Comparison of ENCODE assay signal across 11 cellular contexts in the genomic region with DNA sequence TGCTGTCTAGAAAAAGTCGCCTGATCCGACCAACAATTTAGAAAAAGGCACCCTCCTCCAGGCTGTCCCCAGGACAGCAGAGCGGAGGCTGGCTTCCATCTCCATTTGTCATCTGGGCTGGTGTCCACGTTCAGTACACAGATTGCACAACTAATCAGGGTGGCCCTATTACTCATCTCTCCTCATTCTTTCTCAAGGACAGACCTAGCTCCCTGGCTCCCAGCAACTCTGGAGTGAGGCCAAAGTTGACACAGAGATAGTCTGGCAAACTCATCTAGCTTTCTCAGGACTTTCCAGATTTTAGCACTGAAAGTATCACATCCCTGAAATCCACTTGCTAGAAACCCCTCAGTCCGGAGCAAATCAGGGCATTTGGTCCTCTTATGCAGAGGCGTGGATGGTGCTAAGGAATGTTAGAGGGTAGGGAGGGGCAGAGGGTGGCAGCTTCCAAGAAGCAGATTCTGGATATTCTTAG.
DNase-seq lines count a peak whose midpoint lies in the region; ATAC-seq and TF ChIP-seq lines count a peak whose summit lies in the region.
"Had no signal": no experiment of that assay in that cellular context is flagged by ENCODE, and none has a peak within 500 bp of the region (broad histone marks: within the 10 kb centered on the region; RNA-seq: fewer than 3 reads in every experiment).

No MANE protein-coding gene starts in this region.

- no peak overlapping the region for H3K4me3 Mint-ChIP-seq in activated CD8-positive, alpha-beta memory T cell treated with anti-CD3 and anti-CD28 coated beads, Interleukin-2, amount 10 ng/mL, durations not matched to agents 7 days and 5 days
- H3K4me3 Mint-ChIP-seq: activated CD4-positive, alpha-beta T cell treated with anti-CD3 and anti-CD28 coated beads, Interleukin-2, amount 10 ng/mL, durations not matched to agents 24 days and 14 days had no signal

- H3K27me3 Mint-ChIP-seq in activated CD8-positive, alpha-beta memory T cell treated with anti-CD3 and anti-CD28 coated beads, Interleukin-2, amount 10 ng/mL, durations not matched to agents 7 days and 5 days, result peaks cover 5% of the 10 kb centered on the region
- H3K27me3 Mint-ChIP-seq: activated CD4-positive, alpha-beta T cell treated with anti-CD3 and anti-CD28 coated beads, Interleukin-2, amount 10 ng/mL, durations not matched to agents 24 days and 14 days had no signal

- no peaks in the 10 kb centered on the region for H3K27me3 ChIP-seq in SJSA1 (replicated peaks)
- no peaks in the 10 kb centered on the region for H3K27me3 ChIP-seq in heart left ventricle
- no peaks in the 10 kb centered on the region for H3K27me3 ChIP-seq in sigmoid colon
- H3K27me3 ChIP-seq in HAP-1 (ENCODE audit: low read depth), result no peaks in the 10 kb centered on the region

- 36 to 57% (median 53%) methylated on average over 6 of the region's 6 CpGs for WGBS in heart left ventricle, 4 donors
- 75 to 81% methylated on average over 6 of the region's 6 CpGs for WGBS in sigmoid colon, 2 donors

- no peaks in the 10 kb centered on the region for H3K9me3 Mint-ChIP-seq in activated CD8-positive, alpha-beta memory T cell treated with anti-CD3 and anti-CD28 coated beads, Interleukin-2, amount 10 ng/mL, durations not matched to agents 7 days and 5 days (ENCODE audit: low read depth)

- TF ChIP-seq CTCF in heart left ventricle (IDR thresholded peaks at IDR 0.05), result no peak
- no peak for TF ChIP-seq CTCF in sigmoid colon (IDR thresholded peaks at IDR 0.05)

- intact Hi-C loops in heart left ventricle (cut with DNase I), result no loop called here
- intact Hi-C loops in sigmoid colon (cut with DNase I), result no loop called here

- ATAC-seq in heart left ventricle, result peak; percentile 88 to 100 (median 96)
- ATAC-seq in activated CD8-positive, alpha-beta memory T cell treated with anti-CD3 and anti-CD28 coated beads, Interleukin-2, amount 10 ng/mL, durations not matched to agents 7 days and 5 days, result no peak

- in situ Hi-C loops in HAP-1 (cut with MboI; ENCODE audit: low sequenced_read_pairs), result no loop called here

- H3K36me3 ChIP-seq in SJSA1, result no peaks in the 10 kb centered on the region
- H3K36me3 ChIP-seq in heart left ventricle, result no peaks in the 10 kb centered on the region
- H3K36me3 ChIP-seq in sigmoid colon, result no peaks in the 10 kb centered on the region
- no peaks in the 10 kb centered on the region for H3K36me3 ChIP-seq in HAP-1 (replicated peaks)

- CTCF ChIA-PET in activated CD8-positive, alpha-beta memory T cell treated with anti-CD3 and anti-CD28 coated beads, Interleukin-2, amount 10 ng/mL, durations not matched to agents 7 days and 5 days (lab: Charles Lee), result no interaction called here

- DNase-seq in ELR (ENCODE audit: low read depth) (peak; percentile 82), SJSA1 (ENCODE audit: low read depth in 1 of 2, low spot score in 2 of 2) (peak; percentile 93 to 95), heart left ventricle (peak; percentile 39 to 84 (median 60)), sigmoid colon (peak; percentile 85), HAP-1 (ENCODE audit: low spot score in 2 of 2) (no peak)
- no peak for DNase-seq in activated CD8-positive, alpha-beta memory T cell treated with anti-CD3 and anti-CD28 coated beads, Interleukin-2, amount 10 ng/mL, durations not matched to agents 7 days and 5 days
- DNase-seq in stimulated activated CD4-positive, alpha-beta T cell treated with anti-CD3 and anti-CD28 coated beads, Interleukin-4, amount 100 ng/mL, for 4 hours, result no peak
- DNase-seq in stimulated activated naive CD4-positive, alpha-beta T cell (lab: John Stamatoyannopoulos, UW), result no peak
- DNase-seq: activated CD4-positive, alpha-beta T cell treated with anti-CD3 and anti-CD28 coated beads, Interleukin-2, amount 10 ng/mL, durations not matched to agents 24 days and 14 days; NCI-H526 had no signal

- no peaks in the 10 kb centered on the region for H3K36me3 Mint-ChIP-seq in activated CD8-positive, alpha-beta memory T cell treated with anti-CD3 and anti-CD28 coated beads, Interleukin-2, amount 10 ng/mL, durations not matched to agents 7 days and 5 days

- peak overlapping the region; percentile 99 for H3K27ac ChIP-seq in SJSA1
- no peak overlapping the region for H3K27ac ChIP-seq in heart left ventricle
- peak overlapping the region in 1 of 4 donors; percentile 56 for H3K27ac ChIP-seq in sigmoid colon
- H3K27ac ChIP-seq: coronary artery had no signal

- H3K4me3 ChIP-seq in SJSA1 (peak overlapping the region; percentile 10), heart left ventricle (no peak overlapping the region), sigmoid colon (no peak overlapping the region), HAP-1 (no peak overlapping the region)
- H3K4me3 ChIP-seq: coronary artery had no signal

- TF ChIP-seq POLR2A in heart left ventricle (IDR thresholded peaks at IDR 0.05), result no peak
- TF ChIP-seq POLR2A in sigmoid colon (IDR thresholded peaks at IDR 0.05), result no peak

- H3K4me1 Mint-ChIP-seq in activated CD8-positive, alpha-beta memory T cell treated with anti-CD3 and anti-CD28 coated beads, Interleukin-2, amount 10 ng/mL, durations not matched to agents 7 days and 5 days, result no peaks in the 10 kb centered on the region
- H3K4me1 Mint-ChIP-seq: activated CD4-positive, alpha-beta T cell treated with anti-CD3 and anti-CD28 coated beads, Interleukin-2, amount 10 ng/mL, durations not matched to agents 24 days and 14 days had no signal

- no peak overlapping the region for H3K27ac Mint-ChIP-seq in activated CD8-positive, alpha-beta memory T cell treated with anti-CD3 and anti-CD28 coated beads, Interleukin-2, amount 10 ng/mL, durations not matched to agents 7 days and 5 days
- H3K27ac Mint-ChIP-seq: activated CD4-positive, alpha-beta T cell treated with anti-CD3 and anti-CD28 coated beads, Interleukin-2, amount 10 ng/mL, durations not matched to agents 24 days and 14 days had no signal

- TF ChIP-seq EP300 in sigmoid colon (IDR thresholded peaks at IDR 0.05), result no peak

- H3K9me3 ChIP-seq in SJSA1 (replicated peaks), result no peaks in the 10 kb centered on the region
- H3K9me3 ChIP-seq in heart left ventricle, result peaks cover 0 to 3% (median 0%) of the 10 kb centered on the region in 12 donors
- no peaks in the 10 kb centered on the region for H3K9me3 ChIP-seq in sigmoid colon
- H3K9me3 ChIP-seq in HAP-1, result no peaks in the 10 kb centered on the region

- H3K4me1 ChIP-seq in SJSA1 (replicated peaks) (peaks cover 46% of the 10 kb centered on the region), heart left ventricle (peaks cover 0 to 8% (median 0%) of the 10 kb centered on the region in 12 donors), sigmoid colon (peaks cover 0 to 11% (median 0%) of the 10 kb centered on the region in 4 donors), HAP-1 (no peaks in the 10 kb centered on the region)

Comparison
In these comparisons a context has a peak if more than half of its experiments do, and no peak if none do; other contexts are left out.
1. DNase-seq: peak in ELR (single experiment), SJSA1 (2 of 2), heart left ventricle (5 of 5) and sigmoid colon (single experiment); none in activated CD8-positive, alpha-beta memory T cell treated with anti-CD3 and anti-CD28 coated beads, Interleukin-2, amount 10 ng/mL, durations not matched to agents 7 days and 5 days (single experiment), stimulated activated CD4-positive, alpha-beta T cell treated with anti-CD3 and anti-CD28 coated beads, Interleukin-4, amount 100 ng/mL, for 4 hours (0 of 2), stimulated activated naive CD4-positive, alpha-beta T cell (0 of 6) and HAP-1 (0 of 2).